10 cellular contexts compared by ENCODE assay signal in the genomic region with DNA sequence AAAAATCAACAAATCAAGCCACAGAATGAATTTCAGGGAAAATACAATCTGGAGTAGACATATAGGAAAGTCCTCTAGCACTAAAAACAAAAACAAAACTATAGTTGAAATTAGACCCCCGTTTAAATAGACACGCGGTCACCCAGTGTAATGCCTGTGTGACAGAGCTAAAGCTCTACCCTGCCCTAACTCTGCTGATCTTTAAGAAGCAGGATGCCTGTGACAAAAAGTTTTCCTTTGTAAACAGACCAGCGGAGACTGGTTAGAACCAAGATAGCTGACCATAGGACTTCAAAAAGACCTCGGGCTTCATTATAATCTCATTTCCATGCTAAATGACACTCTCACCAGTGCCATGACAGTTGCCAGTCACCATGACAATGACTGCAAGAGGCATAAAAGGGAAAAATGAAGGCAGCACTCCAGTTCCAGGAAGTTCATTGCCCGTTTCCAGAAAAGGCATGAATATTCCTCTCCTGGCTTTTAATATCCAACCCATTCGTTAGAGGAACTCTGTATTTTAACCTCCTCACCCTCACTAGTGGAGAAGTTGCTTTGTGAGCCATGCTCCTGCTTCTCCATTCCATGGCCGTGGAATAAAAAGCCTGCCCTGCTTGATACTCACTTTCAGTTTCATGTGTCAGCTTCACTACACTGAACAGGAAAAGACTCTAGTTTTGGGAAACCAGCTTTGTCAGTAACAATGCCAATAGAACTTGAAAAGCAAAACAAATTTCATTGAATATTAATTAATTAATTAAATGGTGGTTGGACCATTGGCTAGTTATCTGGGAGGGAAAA.
DNase-seq lines count a peak whose midpoint lies in the region; ATAC-seq and TF ChIP-seq lines count a peak whose summit lies in the region.
"Had no signal": no experiment of that assay in that cellular context is flagged by ENCODE, and none has a peak within 500 bp of the region (broad histone marks: within the 10 kb centered on the region; RNA-seq: fewer than 3 reads in every experiment).

No MANE protein-coding gene starts in this region.

- DNase-seq in CD4-positive, CD25-positive, alpha-beta regulatory T cell, result no peak
- DNase-seq in NCI-H526 treated with DMSO at 0.1 percent for 48 hours (lab: John Stamatoyannopoulos, UW), result peak; percentile 8
- no peak for DNase-seq in esophagus squamous epithelium (lab: John Stamatoyannopoulos, UW)
- DNase-seq in NCI-H2171 (lab: John Stamatoyannopoulos, UW), result no peak
- no peak for DNase-seq in ovary
- DNase-seq in RKO (ENCODE audit: low spot score), result no peak
- DNase-seq: activated CD4-positive, alpha-beta T cell treated with anti-CD3 and anti-CD28 coated beads, Interleukin-2, amount 50 U/mL, for 4 hours; NCI-H2107 had no signal

- TF ChIP-seq CTCF in esophagus squamous epithelium (IDR thresholded peaks at IDR 0.05) (no peak), ovary (IDR thresholded peaks at IDR 0.05) (no peak)

- H3K36me3 Mint-ChIP-seq in CD4-positive, CD25-positive, alpha-beta regulatory T cell, result no peaks in the 10 kb centered on the region

- H3K9me3 Mint-ChIP-seq in CD4-positive, CD25-positive, alpha-beta regulatory T cell, result peaks cover 0 to 2% (median 0%) of the 10 kb centered on the region in 7 donors

- no peak overlapping the region for H2AFZ ChIP-seq in neuron (ENCODE audit: low read depth, low read length)

- intact Hi-C loops in esophagus squamous epithelium (cut with DNase I), result no loop called here
- intact Hi-C loops in ovary (cut with DNase I), result no loop called here

- WGBS in esophagus squamous epithelium, 2 donors, result 27 to 34% methylated on average over 8 of the region's 8 CpGs
- 51 to 62% (median 53%) methylated on average over 8 of the region's 8 CpGs for WGBS in ovary, 3 donors

- H3K27ac ChIP-seq in CD4-positive, CD25-positive, alpha-beta regulatory T cell (ENCODE audit: insufficient read depth, low read length, poor library complexity, severe bottlenecking), result no peak overlapping the region
- peak overlapping the region in 3 of 4 donors; percentile 45 to 58 (median 57) for H3K27ac ChIP-seq in esophagus squamous epithelium
- no peak overlapping the region for H3K27ac ChIP-seq in ovary

- H3K27me3 Mint-ChIP-seq in CD4-positive, CD25-positive, alpha-beta regulatory T cell, result peaks cover 45% of the 10 kb centered on the region

- H3K4me1 Mint-ChIP-seq in CD4-positive, CD25-positive, alpha-beta regulatory T cell, result no peaks in the 10 kb centered on the region

- no peak for TF ChIP-seq EP300 in ovary (IDR thresholded peaks at IDR 0.05)

- H3K9me3 ChIP-seq in CD4-positive, CD25-positive, alpha-beta regulatory T cell (ENCODE audit: control insufficient read depth in 2 of 2, low read length in 2 of 2), result no peaks in the 10 kb centered on the region
- no peaks in the 10 kb centered on the region for H3K9me3 ChIP-seq in esophagus squamous epithelium
- no peaks in the 10 kb centered on the region for H3K9me3 ChIP-seq in neuron (ENCODE audit: low read length)
- H3K9me3 ChIP-seq in ovary, result no peaks in the 10 kb centered on the region

- no peak overlapping the region for H3K27ac Mint-ChIP-seq in CD4-positive, CD25-positive, alpha-beta regulatory T cell

- no peak for TF ChIP-seq POLR2A in esophagus squamous epithelium (IDR thresholded peaks at IDR 0.05)
- no peak for TF ChIP-seq POLR2A in ovary (IDR thresholded peaks at IDR 0.05)

- H3K36me3 ChIP-seq in CD4-positive, CD25-positive, alpha-beta regulatory T cell (ENCODE audit: control insufficient read depth, insufficient read depth, low read length), result no peaks in the 10 kb centered on the region
- H3K36me3 ChIP-seq in esophagus squamous epithelium, result no peaks in the 10 kb centered on the region
- H3K36me3 ChIP-seq in neuron (ENCODE audit: insufficient read depth, low read length), result no peaks in the 10 kb centered on the region
- no peaks in the 10 kb centered on the region for H3K36me3 ChIP-seq in ovary

- H3K27me3 ChIP-seq in CD4-positive, CD25-positive, alpha-beta regulatory T cell (ENCODE audit: control insufficient read depth, insufficient read depth, low read length), result peaks cover 9% of the 10 kb centered on the region
- H3K27me3 ChIP-seq in esophagus squamous epithelium (no peaks in the 10 kb centered on the region), neuron (ENCODE audit: insufficient read depth, low read length) (no peaks in the 10 kb centered on the region), ovary (no peaks in the 10 kb centered on the region)

- no peak overlapping the region for H3K4me3 Mint-ChIP-seq in CD4-positive, CD25-positive, alpha-beta regulatory T cell

- H3K4me3 ChIP-seq in CD4-positive, CD25-positive, alpha-beta regulatory T cell (ENCODE audit: low read depth, low read length), result peak overlapping the region; percentile 52
- H3K4me3 ChIP-seq in esophagus squamous epithelium, result peak overlapping the region; percentile 5 to 57 (median 32)
- peak overlapping the region; percentile 8 for H3K4me3 ChIP-seq in neuron (ENCODE audit: low read length)
- H3K4me3 ChIP-seq in ovary, result no peak overlapping the region

- ATAC-seq in CD4-positive, CD25-positive, alpha-beta regulatory T cell (ENCODE audit: low read depth in 2 of 2), result no peak
- ATAC-seq in HG02571 (IDR thresholded peaks at IDR 0.05; ENCODE audit: unreplicated experiment), result no peak

- no peaks in the 10 kb centered on the region for H3K4me1 ChIP-seq in CD4-positive, CD25-positive, alpha-beta regulatory T cell (ENCODE audit: control insufficient read depth, insufficient read depth, low read length, poor library complexity, severe bottlenecking)
- H3K4me1 ChIP-seq in esophagus squamous epithelium, result peaks cover 0 to 6% (median 0%) of the 10 kb centered on the region in 3 donors
- peaks cover 42% of the 10 kb centered on the region for H3K4me1 ChIP-seq in neuron (ENCODE audit: insufficient read depth, low read length)
- no peaks in the 10 kb centered on the region for H3K4me1 ChIP-seq in ovary (ENCODE audit: insufficient read depth)

Comparison
In these comparisons a context has a peak if more than half of its experiments do, and no peak if none do; other contexts are left out.
1. H3K27ac ChIP-seq: peak in esophagus squamous epithelium (3 of 4); none in CD4-positive, CD25-positive, alpha-beta regulatory T cell (single experiment) and ovary (0 of 2).